23 cellular contexts compared by ENCODE assay signal in the genomic region with DNA sequence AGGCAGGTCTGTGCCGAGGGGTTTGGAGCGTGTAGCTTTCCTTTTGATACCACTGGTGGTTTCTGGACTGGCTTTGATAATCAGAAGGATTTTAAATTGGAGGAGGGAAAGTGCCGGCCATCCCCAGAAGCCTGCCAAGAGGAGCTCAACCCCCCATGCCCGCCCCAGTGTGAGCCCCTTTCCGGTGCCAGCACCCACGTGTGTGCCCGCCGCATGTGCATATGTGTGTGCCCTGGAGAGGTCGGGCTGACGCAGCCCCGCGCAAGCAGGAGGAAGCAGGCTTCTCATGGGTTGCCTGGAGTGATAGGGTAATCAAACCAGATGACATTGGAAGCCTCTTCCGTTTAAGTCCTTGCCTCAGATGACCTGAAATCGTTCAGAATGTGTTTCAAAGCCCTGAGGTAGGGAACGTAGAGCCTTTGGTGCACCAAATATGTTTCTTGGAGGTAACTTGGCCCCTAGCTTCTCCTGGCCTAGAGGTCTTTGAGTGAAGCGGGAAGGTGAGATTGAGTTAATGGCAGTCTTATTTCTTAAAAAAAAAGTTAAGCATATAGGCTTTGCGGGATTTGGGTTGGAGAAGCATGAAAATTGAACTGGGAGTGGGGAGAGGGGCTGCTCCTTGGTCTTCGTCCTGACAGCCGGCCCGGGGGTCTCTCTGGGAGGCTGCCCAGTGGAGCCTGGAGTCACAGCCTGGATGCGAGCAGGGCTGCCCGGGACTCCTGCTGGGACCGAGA. TPM values are rescaled to one million over a fixed set of nuclear protein-coding genes. Genes with fewer than 3 reads are reported as not detected.
DNase-seq lines count a peak whose midpoint lies in the region; ATAC-seq, FAIRE-seq and TF ChIP-seq lines count a peak whose summit lies in the region.
"Had no signal": no experiment of that assay in that cellular context is flagged by ENCODE, and none has a peak within 500 bp of the region (broad histone marks: within the 10 kb centered on the region; RNA-seq: fewer than 3 reads in every experiment).

No MANE protein-coding gene starts in this region.

- DNase-seq in HepG2 (ENCODE audit: low spot score) (no peak), right lobe of liver (no peak), RPMI7951 (ENCODE audit: low read depth) (peak; percentile 9), neural progenitor cell (ENCODE audit: low spot score) (no peak), Right ventricle myocardium superior (no peak), lower leg skin (ENCODE audit: low spot score in 2 of 2) (no peak)
- DNase-seq in stimulated activated CD4-positive, alpha-beta T cell treated with anti-CD3 and anti-CD28 coated beads, Interleukin-2, amount 100 ng/mL, for 24 hours, result no peak
- DNase-seq: BE2C, Caco-2, DMS 273 treated with DMSO at 0.1 percent for 48 hours, DMS79 treated with DMSO at 0.1 percent for 48 hours, KG1, NCI-H1436 treated with DMSO at 0.1 percent for 48 hours, NCI-H1930, NCI-H446 treated with DMSO at 0.1 percent for 48 hours, NCI-H526 treated with DMSO at 0.1 percent for 48 hours, SHP77 treated with DMSO at 0.1 percent for 48 hours had no signal

- H3K9ac ChIP-seq in HepG2 (ENCODE audit: insufficient read depth, low read depth, low read length) (no peak overlapping the region), neural progenitor cell (no peak overlapping the region)

- peaks cover 7% of the 10 kb centered on the region for H3K27me3 Mint-ChIP-seq in neural progenitor cell (ENCODE audit: insufficient read depth, low read depth)

- TF ChIP-seq RAD21 in HepG2 (CRISPR knock-in tag; IDR thresholded peaks at IDR 0.05), result no peak

- CTCF ChIA-PET in HepG2 (lab: Yijun Ruan, JAX; ENCODE audit: low intra/inter-chr PET ratio, low total read pairs), result no interaction called here

- H3K36me3 ChIP-seq in HepG2 (replicated peaks in 1 of 2; ENCODE audit: control insufficient read depth in 1 of 2, insufficient read depth in 2 of 2, low read length in 2 of 2) (no peaks in the 10 kb centered on the region), right lobe of liver (no peaks in the 10 kb centered on the region), neural progenitor cell (no peaks in the 10 kb centered on the region)
- H3K36me3 ChIP-seq: BE2C, HAP-1 had no signal

- H3K79me2 ChIP-seq in HepG2 (ENCODE audit: insufficient read depth, low read length), result no peaks in the 10 kb centered on the region
- no peaks in the 10 kb centered on the region for H3K79me2 ChIP-seq in neural progenitor cell (ENCODE audit: low read depth)

- no peak overlapping the region for H3K4me3 Mint-ChIP-seq in neural progenitor cell
- H3K4me3 Mint-ChIP-seq: GM23338 had no signal

- no peaks in the 10 kb centered on the region for H4K20me1 ChIP-seq in HepG2 (ENCODE audit: insufficient read depth, low read length)
- H4K20me1 ChIP-seq in neural progenitor cell (ENCODE audit: low read depth), result no peaks in the 10 kb centered on the region

- no peak overlapping the region for H3K27ac ChIP-seq in HepG2 (ENCODE audit: extremely low read length, insufficient read depth, low read length)
- H3K27ac ChIP-seq in right lobe of liver, result no peak overlapping the region
- H3K27ac ChIP-seq in neural progenitor cell, result no peak overlapping the region
- H3K27ac ChIP-seq: HL-60, SK-N-MC had no signal

- WGBS in HepG2 (ENCODE audit: low lambda C conversion rate), result 74% methylated on average over 10 of the region's 23 CpGs
- WGBS in right lobe of liver (ENCODE audit: insufficient coverage, low coverage, low lambda C conversion rate, missing lambda C conversion rate), result 59% methylated on average over 13 of the region's 23 CpGs
- 82 to 87% methylated on average over 23 of the region's 23 CpGs for WGBS in lower leg skin, 2 donors

- POLR2A ChIA-PET in HepG2 (lab: Yijun Ruan, JAX), result no interaction called here

- FAIRE-seq in HepG2 (lab: Jason Lieb, UNC), result no peak
- FAIRE-seq: GM12891 had no signal

- peaks cover 13% of the 10 kb centered on the region for H3K4me1 Mint-ChIP-seq in neural progenitor cell
- H3K4me1 Mint-ChIP-seq: GM23338 had no signal

- peaks cover 11% of the 10 kb centered on the region for H3K9me3 Mint-ChIP-seq in neural progenitor cell

- no peak for ATAC-seq in HepG2
- ATAC-seq in right lobe of liver, result no peak
- no peak for ATAC-seq in Right ventricle myocardium superior (ENCODE audit: poor library complexity)
- ATAC-seq: GM23338 had no signal

- H3K4me1 ChIP-seq in HepG2 (ENCODE audit: insufficient read depth, low read length) (peaks cover 56% of the 10 kb centered on the region), right lobe of liver (no peaks in the 10 kb centered on the region), neural progenitor cell (no peaks in the 10 kb centered on the region)
- H3K4me1 ChIP-seq: BE2C, Caco-2, HAP-1 had no signal

- in situ Hi-C loops in HepG2 (cut with HindIII; ENCODE audit: extremely low pct_ligation_motif_present, low pct_unique_long_range_greater_than_20kb), result loop anchor here (5.0 kb wide), 1 partner anchor 353 kb away; a partner anchor contains a TSS

- peak overlapping the region; percentile 43 for H3K27ac Mint-ChIP-seq in neural progenitor cell
- H3K27ac Mint-ChIP-seq: GM23338 had no signal

- H3K36me3 Mint-ChIP-seq in neural progenitor cell, result peaks cover 6% of the 10 kb centered on the region

- TF ChIP-seq POLR2A in HepG2 (IDR thresholded peaks at IDR 0.05; ENCODE audit: insufficient read depth in 1 of 2, low read depth in 2 of 2, low read length in 2 of 2) (no peak), right lobe of liver (IDR thresholded peaks at IDR 0.05) (no peak), lower leg skin (IDR thresholded peaks at IDR 0.05) (no peak)

- no peak overlapping the region for H3K4me3 ChIP-seq in HepG2 (replicated peaks in 1 of 3; ENCODE audit: insufficient read depth in 1 of 3, low read depth in 2 of 3, low read length in 3 of 3)
- H3K4me3 ChIP-seq in right lobe of liver, result no peak overlapping the region
- H3K4me3 ChIP-seq in neural progenitor cell, result no peak overlapping the region
- H3K4me3 ChIP-seq in lower leg skin (ENCODE audit: low read depth, poor library complexity, severe bottlenecking), result no peak overlapping the region
- H3K4me3 ChIP-seq: GM23338, HAP-1, SK-N-MC had no signal

- no TSS peak for BruUV-seq in HepG2 (replicated peaks; lab: Mats Ljungman, UMichigan)

- TF ChIP-seq EP300 in HepG2 (IDR thresholded peaks at IDR 0.05; ENCODE audit: low read depth in 2 of 2, low read length in 2 of 2) (no peak), HepG2 (CRISPR knock-in tag; IDR thresholded peaks at IDR 0.05; ENCODE audit: borderline replicate concordance) (no peak)

- H2AFZ ChIP-seq in HepG2 (ENCODE audit: low read length), result no peak overlapping the region
- H2AFZ ChIP-seq in neural progenitor cell (replicated peaks), result no peak overlapping the region
- H2AFZ ChIP-seq: GM23338 had no signal

- intact Hi-C loops in HepG2 (cut with micrococcal nuclease; ENCODE audit: unreplicated experiment) (loop anchor here (10.0 kb wide), 1 partner anchor 546 kb away; no protein-coding TSS in a partner anchor), right lobe of liver (cut with DNase I) (loop anchor here (5.0 to 10.0 kb wide), 2 partner anchors 408 to 596 kb away; no protein-coding TSS in a partner anchor), Right ventricle myocardium superior (cut with DNase I) (loop anchor here (5.0 kb wide), 3 partner anchors 408 to 598 kb away; no protein-coding TSS in a partner anchor), lower leg skin (cut with DNase I; ENCODE audit: low total_unique reads) (no loop called here)

- H3F3A ChIP-seq in neural progenitor cell (ENCODE audit: low read depth), result no peaks in the 10 kb centered on the region

- peaks cover 2 to 9% of the 10 kb centered on the region in 2 experiments; a peak in 2 of 5 replicates for H3K27me3 ChIP-seq in HepG2 (ENCODE audit: control insufficient read depth in 1 of 2, insufficient read depth in 2 of 2, low read length in 2 of 2)
- no peaks in the 10 kb centered on the region for H3K27me3 ChIP-seq in right lobe of liver
- no peaks in the 10 kb centered on the region for H3K27me3 ChIP-seq in neural progenitor cell
- H3K27me3 ChIP-seq: BE2C had no signal

- H3K4me2 ChIP-seq in HepG2 (ENCODE audit: low read depth, low read length) (no peak overlapping the region), neural progenitor cell (no peak overlapping the region)
- H3K4me2 ChIP-seq: GM23338 had no signal

- H3K9me3 ChIP-seq in HepG2 (ENCODE audit: low read length), result peaks cover 11% of the 10 kb centered on the region
- no peaks in the 10 kb centered on the region for H3K9me3 ChIP-seq in right lobe of liver
- no peaks in the 10 kb centered on the region for H3K9me3 ChIP-seq in neural progenitor cell (ENCODE audit: low read depth)
- H3K9me3 ChIP-seq: BE2C, Caco-2 had no signal

- no peak for TF ChIP-seq CTCF in HepG2 (CRISPR knock-in tag; IDR thresholded peaks at IDR 0.05)
- no peak for TF ChIP-seq CTCF in right lobe of liver (IDR thresholded peaks at IDR 0.05)
- no peak for TF ChIP-seq CTCF in neural progenitor cell (IDR thresholded peaks at IDR 0.05)
- TF ChIP-seq CTCF in lower leg skin (IDR thresholded peaks at IDR 0.05), result no peak

RNA-seq across cellular contexts. Expression of a gene that starts 34.1 kb away (rescaled TPM):
- total RNA-seq in HepG2 (2016; rRNA removed; fragmentation: Illumina TruSeq; extraction: Trizol) (15.9 and 20.3 TPM in 2 replicates), right lobe of liver (10 to 100 TPM in 2 of 6 experiments, 1 to 10 TPM in 4; 2.1 to 16.3 (median 7.5) TPM), neural progenitor cell (ENCODE audit: low replicate concordance) (1.3 and 7.8 TPM in 2 replicates), Right ventricle myocardium superior (0.89 TPM), lower leg skin (10 to 100 TPM in 2 of 4 donors, 1 to 10 TPM in 2; 7.9 to 11.5 (median 9.8) TPM)
- total RNA-seq in HepG2 (2016; cell fraction: cytosol; rRNA removed; fragmentation: Illumina TruSeq; extraction: Trizol; ENCODE audit: low read depth), result 6.0 and 6.6 TPM in 2 replicates
- total RNA-seq in HepG2 (2016; cell fraction: insoluble cytoplasmic fraction; rRNA removed; fragmentation: Illumina TruSeq; extraction: Trizol), result 14.5 and 24.2 TPM in 2 replicates
- total RNA-seq in HepG2 (2016; cell fraction: membrane; rRNA removed; fragmentation: Illumina TruSeq; extraction: Trizol), result 7.4 and 7.6 TPM in 2 replicates
- total RNA-seq in HepG2 (2016; cell fraction: nucleus; rRNA removed; fragmentation: Illumina TruSeq; extraction: Trizol), result 21.4 and 22.0 TPM in 2 replicates
- polyA plus RNA-seq in HepG2 (2011; rRNA removed), result 39.9 and 59.7 TPM in 2 replicates
- polyA plus RNA-seq in HepG2 (2011; cell fraction: cytosol; rRNA removed), result 23.3 and 35.8 TPM in 2 replicates
- polyA plus RNA-seq in HepG2 (2011; cell fraction: nucleus; rRNA removed), result 382 and 454 TPM in 2 replicates
- polyA plus RNA-seq in HepG2 (2012), result 19.7 and 28.0 TPM in 2 replicates
- polyA plus RNA-seq in HepG2 (2016; cell fraction: cytosol; fragmentation: Illumina TruSeq; extraction: Trizol; ENCODE audit: low read depth), result 2.5 and 2.8 TPM in 2 replicates
- polyA plus RNA-seq in HepG2 (2016; cell fraction: insoluble cytoplasmic fraction; fragmentation: Illumina TruSeq; extraction: Trizol; ENCODE audit: low read depth), result 12.5 and 17.8 TPM in 2 replicates
- 4.2 and 4.8 TPM in 2 replicates for polyA plus RNA-seq in HepG2 (2016; cell fraction: membrane; fragmentation: Illumina TruSeq; extraction: Trizol; ENCODE audit: low read depth)
- 58.7 and 59.2 TPM in 2 replicates for polyA plus RNA-seq in HepG2 (2016; cell fraction: nucleus; fragmentation: Illumina TruSeq; extraction: Trizol; ENCODE audit: insufficient read depth, low read depth)
- 30.5 and 69.1 TPM in 2 replicates for polyA minus RNA-seq in HepG2 (2011; rRNA and poly(A)+ RNA removed; ENCODE audit: low replicate concordance)
- 13.4 and 17.4 TPM in 2 replicates for polyA minus RNA-seq in HepG2 (2011; cell fraction: cytosol; rRNA and poly(A)+ RNA removed)
- 38.4 and 41.6 TPM in 2 replicates for polyA minus RNA-seq in HepG2 (2011; cell fraction: nucleus; rRNA and poly(A)+ RNA removed)
- total RNA-seq in RPMI7951 (2014; rRNA removed; shearing (Covaris generic)), result not detected in 2 replicates
- total RNA-seq: OCI-LY7 had no signal
